In the genomic region with DNA sequence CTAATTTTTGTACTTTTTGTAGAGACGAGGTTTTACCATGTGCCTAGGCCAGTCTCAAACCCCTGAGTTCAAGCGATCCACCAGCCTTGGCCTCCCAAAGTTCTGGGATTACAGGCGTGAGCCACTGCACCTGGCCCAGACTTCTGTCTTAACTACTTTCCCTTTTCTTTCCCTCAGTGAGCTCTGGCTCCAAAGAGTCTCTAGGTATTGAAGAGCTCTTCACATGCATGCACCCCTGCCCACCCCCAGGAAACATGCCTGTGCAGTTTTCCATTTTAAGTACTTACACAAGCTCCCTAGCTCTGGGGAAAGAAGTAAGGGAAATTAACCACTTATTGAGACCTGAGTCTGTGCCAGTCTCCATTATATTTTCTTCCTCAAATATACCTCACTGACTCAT, we compare ENCODE assay signal across 27 cellular contexts. TPM values are rescaled to one million over a fixed set of nuclear protein-coding genes. Genes with fewer than 3 reads are reported as not detected.
"Had no signal": no experiment of that assay in that cellular context is flagged by ENCODE, and none has a peak within 500 bp of the region (broad histone marks: within the 10 kb centered on the region; RNA-seq: fewer than 3 reads in every experiment).

No MANE protein-coding gene starts in this region.

- H3K4me1 ChIP-seq: pancreas, uterus had no signal

- H3K27me3 ChIP-seq: neutrophil, pancreas, stomach, tibial artery, upper lobe of left lung, uterus had no signal

- H3K27ac ChIP-seq: neutrophil, pancreas, stomach, tibial artery, upper lobe of left lung, uterus had no signal

- H3K4me3 ChIP-seq: pancreas, stomach, tibial artery, upper lobe of left lung, uterus had no signal

- DNase-seq: cerebellar nuclear complex; cortex of kidney; effector memory CD8-positive, alpha-beta T cell; head of caudate nucleus; mesendoderm; midbrain; naive thymus-derived CD8-positive, alpha-beta T cell; pancreas; stimulated activated CD4-positive, alpha-beta T cell treated with anti-CD3 and anti-CD28 coated beads, Interleukin-2, amount 100 ng/mL, for 24 hours; stimulated activated CD4-positive, alpha-beta T cell treated with anti-CD3 and anti-CD28 coated beads, Interleukin-4, amount 100 ng/mL, for 24 hours; stimulated activated naive CD4-positive, alpha-beta T cell treated with Interleukin-2 at 50 U/mL for 16 hours; stomach; tibial artery; upper lobe of left lung; uterus had no signal

- H3K9me3 ChIP-seq: neutrophil, pancreas, stomach, tibial artery, upper lobe of left lung, uterus had no signal

- ATAC-seq: effector memory CD8-positive, alpha-beta T cell; naive thymus-derived CD8-positive, alpha-beta T cell; pancreas; sciatic nerve; stimulated activated effector memory CD8-positive, alpha-beta T cell treated with anti-CD3 and anti-CD28 coated beads, Interleukin-12 subunit alpha, Interleukin-12 subunit beta, amount 100 ng/mL, for 72 hours had no signal

- H3K36me3 ChIP-seq: neutrophil, pancreas, stomach, upper lobe of left lung, uterus had no signal

- FAIRE-seq: endometrium, frontal cortex, keratinocyte, pancreas had no signal

RNA-seq across cellular contexts. Expression of gene MYOZ1, which starts 2.0 kb away (rescaled TPM):
- total RNA-seq: dermis microvascular lymphatic vessel endothelial cell; glomerular endothelial cell; lung microvascular endothelial cell; naive thymus-derived CD8-positive, alpha-beta T cell; temporal lobe had no signal
- polyA plus RNA-seq: keratinocyte; naive thymus-derived CD8-positive, alpha-beta T cell had no signal

RNA-seq across cellular contexts. Expression of gene SYNPO2L, which starts 16.5 kb away (rescaled TPM):
- total RNA-seq: dermis microvascular lymphatic vessel endothelial cell; frontal cortex; glomerular endothelial cell; lung microvascular endothelial cell; naive thymus-derived CD8-positive, alpha-beta T cell; sciatic nerve; stomach; subcutaneous adipose tissue; temporal lobe had no signal
- polyA plus RNA-seq: keratinocyte; naive thymus-derived CD8-positive, alpha-beta T cell; neural cell had no signal
